8 cellular contexts compared by ENCODE assay signal in genomic region chr10:90880059-90880719, GRCh38. TPM values are rescaled to one million over a fixed set of nuclear protein-coding genes. Genes with fewer than 3 reads are reported as not detected.
DNase-seq lines count a peak whose midpoint lies in the region; ATAC-seq, FAIRE-seq and TF ChIP-seq lines count a peak whose summit lies in the region.
"Not testable (repeated sequence)": the region's sequence is repeated elsewhere in the genome, so short reads cannot be mapped to it uniquely, and the experiment has no call there.

No MANE protein-coding gene starts in this region.

- WGBS in psoas muscle, 3 donors: 30 to 62% (median 39%) methylated on average over 8 of the region's 8 CpGs

- not testable (repeated sequence) for H3K4me2 ChIP-seq in PC-3 (ENCODE audit: low read length)

- H3K4me1 ChIP-seq in PC-3 (ENCODE audit: insufficient read depth, low read length): peaks cover 14% of the 10 kb centered on the region
- H3K4me1 ChIP-seq in psoas muscle: peaks cover 11% of the 10 kb centered on the region

- ATAC-seq in PC-3; activated CD8-positive, alpha-beta memory T cell treated with anti-CD3 and anti-CD28 coated beads, Interleukin-2, amount 10 ng/mL, durations not matched to agents 7 days and 5 days: not testable (repeated sequence)
- peak; percentile 58 for ATAC-seq in effector memory CD8-positive, alpha-beta T cell (replicated peaks)
- ATAC-seq in psoas muscle: peak in 2 of 4 donors; percentile 28 to 41

- peaks cover 29% of the 10 kb centered on the region for H3K36me3 Mint-ChIP-seq in activated CD8-positive, alpha-beta memory T cell treated with anti-CD3 and anti-CD28 coated beads, Interleukin-2, amount 10 ng/mL, durations not matched to agents 7 days and 5 days
- H3K36me3 Mint-ChIP-seq in effector memory CD8-positive, alpha-beta T cell (ENCODE audit: insufficient read depth): peaks cover 38% of the 10 kb centered on the region

- not testable (repeated sequence) for H3F3A ChIP-seq in PC-3 (ENCODE audit: low read length, unreplicated experiment)

- intact Hi-C loops in PC-3 (cut with micrococcal nuclease) (loop anchor here (1.0 to 5.0 kb wide), 4 partner anchors 31 to 371 kb away; no protein-coding TSS in a partner anchor), psoas muscle (cut with DNase I) (loop anchor here in 1 of 2 donors (5.0 kb wide), 1 partner anchor 367 kb away; no protein-coding TSS in a partner anchor)

- POLR2A ChIA-PET in PC-3 (lab: Charles Lee; ENCODE audit: unreplicated experiment): not testable (repeated sequence)

- H3K9ac ChIP-seq in PC-3 (ENCODE audit: low read length): not testable (repeated sequence)

- H3K9me3 ChIP-seq in PC-3 (ENCODE audit: low read length); psoas muscle: not testable (repeated sequence)

- CTCF ChIA-PET in PC-3 (lab: Charles Lee): interaction anchor here (0.6 to 1.6 kb wide), 6 partner anchors 9 to 209 kb away, joined by 3 to 14 read pairs (median 4); partner anchors contain the start of gene RPP30
- CTCF ChIA-PET in activated CD8-positive, alpha-beta memory T cell treated with anti-CD3 and anti-CD28 coated beads, Interleukin-2, amount 10 ng/mL, durations not matched to agents 7 days and 5 days (lab: Charles Lee): interaction anchor here (0.7 to 2.0 kb wide), 24 partner anchors 9 to 918 kb away, joined by 3 to 10 read pairs (median 4); partner anchors contain the start of genes HTR7, PPP1R3C, RPP30 and TNKS2

- H2AFZ ChIP-seq in PC-3 (ENCODE audit: low read length): not testable (repeated sequence)

- H3K36me3 ChIP-seq in PC-3 (ENCODE audit: low read depth, low read length) (peaks cover 21% of the 10 kb centered on the region), psoas muscle (ENCODE audit: insufficient read depth in 1 of 2, low read depth in 1 of 2) (peaks cover 2 to 70% of the 10 kb centered on the region in 2 donors)

- H3K9me3 Mint-ChIP-seq in activated CD8-positive, alpha-beta memory T cell treated with anti-CD3 and anti-CD28 coated beads, Interleukin-2, amount 10 ng/mL, durations not matched to agents 7 days and 5 days (ENCODE audit: low read depth); effector memory CD8-positive, alpha-beta T cell: not testable (repeated sequence)

- TF ChIP-seq CTCF in GM12865 (IDR thresholded peaks at IDR 0.05; ENCODE audit: insufficient read depth, low read depth, low read length, missing control alignments): peak; percentile 60
- TF ChIP-seq CTCF in PC-3 (conservative IDR thresholded peaks at IDR 0.05; ENCODE audit: low read depth, low read length): peak; percentile 69
- peak; percentile 78 for TF ChIP-seq CTCF in psoas muscle (IDR thresholded peaks at IDR 0.05)

- BruUV-seq in PC-3 (replicated peaks; lab: Mats Ljungman, UMichigan): not testable (repeated sequence)

- not testable (repeated sequence) for H3K4me3 Mint-ChIP-seq in activated CD8-positive, alpha-beta memory T cell treated with anti-CD3 and anti-CD28 coated beads, Interleukin-2, amount 10 ng/mL, durations not matched to agents 7 days and 5 days; effector memory CD8-positive, alpha-beta T cell

- peak overlapping the region; percentile 32 for H3K27ac Mint-ChIP-seq in activated CD8-positive, alpha-beta memory T cell treated with anti-CD3 and anti-CD28 coated beads, Interleukin-2, amount 10 ng/mL, durations not matched to agents 7 days and 5 days
- not testable (repeated sequence) for H3K27ac Mint-ChIP-seq in effector memory CD8-positive, alpha-beta T cell

- peak; percentile 99 for FAIRE-seq in islet of Langerhans (lab: Jason Lieb, UNC)

- not testable (repeated sequence) for H3K9me2 ChIP-seq in PC-3 (replicated peaks; ENCODE audit: low read length)

- not testable (repeated sequence) for H3K4me3 ChIP-seq in GM12865 (ENCODE audit: low read depth, low read length); PC-3 (ENCODE audit: low read length); psoas muscle

- H3K27ac ChIP-seq in PC-3 (ENCODE audit: low read length); psoas muscle: not testable (repeated sequence)

- peaks cover 23% of the 10 kb centered on the region for H3K4me1 Mint-ChIP-seq in activated CD8-positive, alpha-beta memory T cell treated with anti-CD3 and anti-CD28 coated beads, Interleukin-2, amount 10 ng/mL, durations not matched to agents 7 days and 5 days
- H3K4me1 Mint-ChIP-seq in effector memory CD8-positive, alpha-beta T cell (ENCODE audit: low read depth in 2 of 2): peaks cover 0 to 13% of the 10 kb centered on the region in 2 donors

- DNase-seq in AG08396 (ENCODE audit: low spot score): peak; percentile 15
- DNase-seq in GM12865 (ENCODE audit: low read depth): peak; percentile 54
- DNase-seq in M059J (ENCODE audit: low read depth): peak; percentile 44
- peak; percentile 55 for DNase-seq in PC-3
- not testable (repeated sequence) for DNase-seq in activated CD8-positive, alpha-beta memory T cell treated with anti-CD3 and anti-CD28 coated beads, Interleukin-2, amount 10 ng/mL, durations not matched to agents 7 days and 5 days; effector memory CD8-positive, alpha-beta T cell; psoas muscle

- H3K79me2 ChIP-seq in PC-3 (ENCODE audit: low read length): not testable (repeated sequence)

- H3K27me3 Mint-ChIP-seq in activated CD8-positive, alpha-beta memory T cell treated with anti-CD3 and anti-CD28 coated beads, Interleukin-2, amount 10 ng/mL, durations not matched to agents 7 days and 5 days; effector memory CD8-positive, alpha-beta T cell: not testable (repeated sequence)

- H4K20me1 ChIP-seq in PC-3 (ENCODE audit: low read length): not testable (repeated sequence)

- not testable (repeated sequence) for H3K27me3 ChIP-seq in PC-3 (ENCODE audit: low read length); psoas muscle (ENCODE audit: insufficient read depth in 3 of 3, low read length in 2 of 3)

RNA-seq across cellular contexts. Expression of gene RPP30, which starts 8.4 kb away (rescaled TPM):
- total RNA-seq in M059J (2014; rRNA removed; shearing (Covaris generic)): 114 and 121 TPM in 2 replicates
- total RNA-seq in PC-3 (2014; rRNA removed) (44.3 and 57.8 TPM in 2 replicates), psoas muscle (10 to 100 TPM; 24.9 to 35.3 (median 29.6) TPM)
- 10 to 100 TPM; 43.0 to 48.8 TPM for total RNA-seq in activated CD8-positive, alpha-beta memory T cell treated with anti-CD3 and anti-CD28 coated beads, Interleukin-2, amount 10 ng/mL, durations not matched to agents 7 days and 5 days
- 10 to 100 TPM; 31.5 to 66.3 (median 45.2) TPM for polyA plus RNA-seq in psoas muscle

RNA-seq across cellular contexts. Expression of gene HTR7, which starts 22.4 kb away (rescaled TPM):
- 20.5 and 36.5 TPM in 2 replicates for total RNA-seq in M059J (2014; rRNA removed; shearing (Covaris generic))
- 0.29 and 0.62 TPM in 2 replicates for total RNA-seq in PC-3 (2014; rRNA removed)
- total RNA-seq in activated CD8-positive, alpha-beta memory T cell treated with anti-CD3 and anti-CD28 coated beads, Interleukin-2, amount 10 ng/mL, durations not matched to agents 7 days and 5 days: not detected
- 1 to 10 TPM in 1 of 4 donors, under 1 TPM in 3; 0.26 to 1.3 (median 0.59) TPM for total RNA-seq in psoas muscle
- polyA plus RNA-seq in psoas muscle: under 1 TPM; 0.24 to 0.94 (median 0.39) TPM

RNA-seq across cellular contexts. Expression of gene ANKRD1, which starts 40.7 kb away (rescaled TPM):
- total RNA-seq in M059J (2014; rRNA removed; shearing (Covaris generic)): 32.4 and 40.0 TPM in 2 replicates
- total RNA-seq in PC-3 (2014; rRNA removed) (2.8 and 3.5 TPM in 2 replicates), psoas muscle (1,000 to 10,000 TPM; 1,558 to 6,044 (median 2,711) TPM)
- total RNA-seq in activated CD8-positive, alpha-beta memory T cell treated with anti-CD3 and anti-CD28 coated beads, Interleukin-2, amount 10 ng/mL, durations not matched to agents 7 days and 5 days: not detected
- polyA plus RNA-seq in psoas muscle: 1,000 to 10,000 TPM in 2 of 3 donors, 100 to 1,000 TPM in 1; 104 to 1,576 (median 1,443) TPM

Comparison
In these comparisons a context has a peak if more than half of its experiments do, and no peak if none do; other contexts are left out.
1. RNA of gene ANKRD1, which starts 40.7 kb away (total RNA-seq): 1,558 to 6,044 TPM in psoas muscle; 32.4 to 40.0 TPM in M059J, 2.8 to 3.5 TPM in PC-3 and not detected in activated CD8-positive, alpha-beta memory T cell treated with anti-CD3 and anti-CD28 coated beads, Interleukin-2, amount 10 ng/mL, durations not matched to agents 7 days and 5 days; every median in the first group is over 10 times any median in the second.
2. Peak in every context shown above with its lines, with median percentiles within 50 percentile points of each other: CTCF ChIP-seq.